Comparison of ENCODE assay signal across 19 cellular contexts in genomic region chrX:46263494-46263893, GRCh38.
DNase-seq lines count a peak whose midpoint lies in the region; ATAC-seq, FAIRE-seq and TF ChIP-seq lines count a peak whose summit lies in the region.
"Had no signal": no experiment of that assay in that cellular context is flagged by ENCODE, and none has a peak within 500 bp of the region (broad histone marks: within the 10 kb centered on the region; RNA-seq: fewer than 3 reads in every experiment).

No MANE protein-coding gene starts in this region.

- H4K20me1 ChIP-seq in PC-9 (ENCODE audit: insufficient read depth) (no peaks in the 10 kb centered on the region), keratinocyte (ENCODE audit: control insufficient read depth, extremely low read depth, insufficient read depth, low read length) (no peaks in the 10 kb centered on the region)

- TF ChIP-seq CTCF in PC-9 (conservative IDR thresholded peaks at IDR 0.05): no peak
- TF ChIP-seq CTCF in keratinocyte (optimal IDR thresholded peaks at IDR 0.05 in 1 of 3, IDR thresholded peaks at IDR 0.05 in 1 of 3, conservative IDR thresholded peaks at IDR 0.05 in 1 of 3; ENCODE audit: extremely low read depth in 1 of 3, insufficient read depth in 2 of 3, low read length in 3 of 3): no peak

- no TSS peak for BruUV-seq in PC-9 (replicated peaks; lab: Mats Ljungman, UMichigan)

- H3K9me2 ChIP-seq in PC-9 (ENCODE audit: insufficient read depth): no peaks in the 10 kb centered on the region

- 68 to 77% (median 68%) methylated on average over 3 of the region's 3 CpGs for WGBS in small intestine, 3 donors

- no peak for ATAC-seq in HG03280 (IDR thresholded peaks at IDR 0.05; ENCODE audit: unreplicated experiment)
- ATAC-seq: GM12878, K562, Right ventricle myocardium inferior had no signal

- peak; percentile 11 for DNase-seq in HK-2 (ENCODE audit: unreplicated experiment)
- peak in 1 of 2 experiments; percentile 72 for DNase-seq in PC-9
- DNase-seq in keratinocyte (ENCODE audit: low read depth, low spot score): no peak
- peak; percentile 7 for DNase-seq in small intestine
- DNase-seq in retina: no peak
- no peak for DNase-seq in hypothalamus (lab: John Stamatoyannopoulos, UW)
- DNase-seq: CD4-positive, CD25-positive, alpha-beta regulatory T cell; DMS79 treated with DMSO at 0.1 percent for 48 hours; GDM1; H9; NCI-H1436 treated with DMSO at 0.1 percent for 48 hours; NCI-H2081; NCI-H510A; NCI-H774 had no signal

- H3K9me3 ChIP-seq in PC-9 (ENCODE audit: insufficient read depth, low read depth): no peaks in the 10 kb centered on the region
- H3K9me3 ChIP-seq in keratinocyte (ENCODE audit: control insufficient read depth, low read depth, low read length): no peaks in the 10 kb centered on the region
- no peaks in the 10 kb centered on the region for H3K9me3 ChIP-seq in small intestine (ENCODE audit: control insufficient read depth, low read depth)

- H3K79me2 ChIP-seq in PC-9 (ENCODE audit: low read depth): peaks cover 6% of the 10 kb centered on the region; the same call in 1 of the 2 replicates
- H3K79me2 ChIP-seq in keratinocyte (ENCODE audit: control insufficient read depth, insufficient read depth, low read length): no peaks in the 10 kb centered on the region

- H3K4me3 ChIP-seq in PC-9: peak overlapping the region; percentile 21; the same call in 1 of the 2 replicates
- H3K4me3 ChIP-seq in keratinocyte (ENCODE audit: control insufficient read depth in 2 of 3, extremely low read depth in 1 of 3, insufficient read depth in 2 of 3, low read depth in 1 of 3, low read length in 3 of 3): no peak overlapping the region
- no peak overlapping the region for H3K4me3 ChIP-seq in small intestine (ENCODE audit: low read depth in 1 of 2, low read length in 2 of 2)
- H3K4me3 ChIP-seq: GM12878, K562 had no signal

- H3K36me3 ChIP-seq in PC-9 (ENCODE audit: low read depth): no peaks in the 10 kb centered on the region
- H3K36me3 ChIP-seq in keratinocyte (ENCODE audit: control insufficient read depth in 2 of 2, extremely low read depth in 1 of 2, insufficient read depth in 2 of 2, low read length in 2 of 2): no peaks in the 10 kb centered on the region
- no peaks in the 10 kb centered on the region for H3K36me3 ChIP-seq in small intestine (ENCODE audit: control insufficient read depth in 2 of 2, insufficient read depth in 2 of 2, low read length in 2 of 2)

- dilution Hi-C loops in keratinocyte (cut with MboI; ENCODE audit: extremely low pct_ligation_motif_present, low sequenced_read_pairs): no loop called here

- peak; percentile 66 for FAIRE-seq in keratinocyte (lab: Jason Lieb, UNC)
- FAIRE-seq in small intestine (lab: Jason Lieb, UNC): no peak
- FAIRE-seq: GM12878, GM18507, K562 had no signal

- H3K4me2 ChIP-seq in PC-9: peak overlapping the region; percentile 50
- no peak overlapping the region for H3K4me2 ChIP-seq in keratinocyte (ENCODE audit: control insufficient read depth, extremely low read depth, insufficient read depth, low read depth, low read length)

- CTCF ChIA-PET in PC-9 (lab: Charles Lee): no interaction called here

- H3K27ac ChIP-seq in PC-9 (peak overlapping the region; percentile 99), keratinocyte (ENCODE audit: control insufficient read depth, insufficient read depth, low read length) (no peak overlapping the region), small intestine (ENCODE audit: low read depth in 1 of 2, low read length in 1 of 2) (no peak overlapping the region)

- peaks cover 25% of the 10 kb centered on the region; the same call in 1 of the 2 replicates for H3F3A ChIP-seq in PC-9 (ENCODE audit: insufficient read depth, low read depth)

- no peaks in the 10 kb centered on the region for H3K27me3 ChIP-seq in PC-9 (ENCODE audit: insufficient read depth, low read depth)
- H3K27me3 ChIP-seq in keratinocyte (ENCODE audit: control insufficient read depth, extremely low read depth, insufficient read depth, low read length): no peaks in the 10 kb centered on the region
- no peaks in the 10 kb centered on the region for H3K27me3 ChIP-seq in small intestine (ENCODE audit: control insufficient read depth in 2 of 2, insufficient read depth in 2 of 2, low read length in 2 of 2)

- no peak overlapping the region for H2AFZ ChIP-seq in PC-9
- no peak overlapping the region for H2AFZ ChIP-seq in keratinocyte (ENCODE audit: control insufficient read depth, low read length)

- H3K4me1 ChIP-seq in PC-9 (replicated peaks; ENCODE audit: insufficient read depth): peaks cover 52% of the 10 kb centered on the region
- H3K4me1 ChIP-seq in keratinocyte (ENCODE audit: control insufficient read depth, extremely low read depth, insufficient read depth, low read length): peaks cover 46% of the 10 kb centered on the region
- H3K4me1 ChIP-seq in small intestine (ENCODE audit: control insufficient read depth in 2 of 2, insufficient read depth in 1 of 2, low read depth in 1 of 2, low read length in 1 of 2): no peaks in the 10 kb centered on the region

- POLR2A ChIA-PET in PC-9 (lab: Charles Lee; ENCODE audit: unreplicated experiment): no interaction called here

- intact Hi-C loops in PC-9 (cut with micrococcal nuclease; ENCODE audit: unreplicated experiment): loop anchor here (5.0 kb wide), 1 partner anchor 746 kb away; no protein-coding TSS in a partner anchor

- H3K9ac ChIP-seq in keratinocyte (ENCODE audit: control insufficient read depth, extremely low read depth, insufficient read depth, low read length): no peak overlapping the region

- H3K9me1 ChIP-seq in keratinocyte (ENCODE audit: control insufficient read depth, extremely low read depth, insufficient read depth, low read length): no peaks in the 10 kb centered on the region

Comparison
In these comparisons a context has a peak if more than half of its experiments do, and no peak if none do; other contexts are left out.
1. DNase-seq: peak in HK-2 (single experiment) and small intestine (single experiment); none in keratinocyte (single experiment), retina (single experiment) and hypothalamus (0 of 51).